1 cellular context compared by ENCODE assay signal in genomic region chr1:209884665-209885117, GRCh38.
A peak's percentile ranks its signal among the peaks of the same experiment; 100 is the strongest.
TF ChIP-seq lines count a peak whose summit lies in the region.

No MANE protein-coding gene starts in this region.

TF ChIP-seq in GM12878, 131 proteins besides CTCF, POLR2A, EP300 and RAD21 (continued from another document):
- TF ChIP-seq ZBTB4 (CRISPR knock-in tag; IDR thresholded peaks at IDR 0.05) (no peak), CEBPB (IDR thresholded peaks at IDR 0.05; ENCODE audit: borderline replicate concordance in 1 of 2, low read depth in 2 of 2, low read length in 2 of 2) (no peak), IKZF2 (IDR thresholded peaks at IDR 0.05) (0 out of 4 replicates have a peak, but pooled peaks of 1 of the 2 experiments have one; percentile 11), ZBTB40 (IDR thresholded peaks at IDR 0.05; ENCODE audit: borderline replicate concordance) (no peak), ZNF217 (IDR thresholded peaks at IDR 0.05) (no peak), MTA2 (IDR thresholded peaks at IDR 0.05; ENCODE audit: low read depth) (peak; percentile 32; the same call in 1 of the 2 replicates), BHLHE40 (IDR thresholded peaks at IDR 0.05; ENCODE audit: borderline replicate concordance in 1 of 2, low read depth in 2 of 2, low read length in 1 of 2) (peak; percentile 45 to 83; a peak in 3 of 4 replicates), PKNOX1 (IDR thresholded peaks at IDR 0.05) (peak; percentile 51; the same call in 1 of the 2 replicates), USF1 (IDR thresholded peaks at IDR 0.05; ENCODE audit: borderline replicate concordance, extremely low read length, insufficient read depth, low read depth, low read length) (no peak), RBBP5 (conservative IDR thresholded peaks at IDR 0.05) (no peak), JUNB (IDR thresholded peaks at IDR 0.05) (no peak), BCLAF1 (IDR thresholded peaks at IDR 0.05) (no peak), ZNF622 (IDR thresholded peaks at IDR 0.05) (no peak), RFX5 (IDR thresholded peaks at IDR 0.05; ENCODE audit: low read depth, low read length) (no peak), POLR2AphosphoS2 (IDR thresholded peaks at IDR 0.05; ENCODE audit: low read depth, low read length) (no peak), E2F8 (IDR thresholded peaks at IDR 0.05; ENCODE audit: low read depth, partially characterized antibody) (no peak), ATF7 (IDR thresholded peaks at IDR 0.05; ENCODE audit: low read depth) (peak; percentile 84), RELB (IDR thresholded peaks at IDR 0.05; ENCODE audit: low read depth) (no peak), CREB1 (IDR thresholded peaks at IDR 0.05; ENCODE audit: low read depth) (no peak), SP1 (IDR thresholded peaks at IDR 0.05; ENCODE audit: low read depth, low read length) (no peak), RAD51 (IDR thresholded peaks at IDR 0.05) (peak; percentile 51; the same call in 1 of the 2 replicates), STAT3 (IDR thresholded peaks at IDR 0.05; ENCODE audit: low read depth, low read length) (no peak), PBX3 (IDR thresholded peaks at IDR 0.05; ENCODE audit: insufficient replicate concordance, low read depth, low read length) (no peak), CHD4 (IDR thresholded peaks at IDR 0.05) (no peak), MYB (IDR thresholded peaks at IDR 0.05; ENCODE audit: borderline replicate concordance, low read depth, low read length) (no peak), WRNIP1 (IDR thresholded peaks at IDR 0.05; ENCODE audit: borderline replicate concordance, low read depth, low read length) (no peak), ATF3 (IDR thresholded peaks at IDR 0.05; ENCODE audit: borderline replicate concordance, extremely low read depth, low read depth, low read length) (no peak), DPF2 (IDR thresholded peaks at IDR 0.05) (0 out of 2 replicates have a peak, but pooled peaks have one; percentile 17)
